ENCODE assay signal across 24 cellular contexts in the genomic region with DNA sequence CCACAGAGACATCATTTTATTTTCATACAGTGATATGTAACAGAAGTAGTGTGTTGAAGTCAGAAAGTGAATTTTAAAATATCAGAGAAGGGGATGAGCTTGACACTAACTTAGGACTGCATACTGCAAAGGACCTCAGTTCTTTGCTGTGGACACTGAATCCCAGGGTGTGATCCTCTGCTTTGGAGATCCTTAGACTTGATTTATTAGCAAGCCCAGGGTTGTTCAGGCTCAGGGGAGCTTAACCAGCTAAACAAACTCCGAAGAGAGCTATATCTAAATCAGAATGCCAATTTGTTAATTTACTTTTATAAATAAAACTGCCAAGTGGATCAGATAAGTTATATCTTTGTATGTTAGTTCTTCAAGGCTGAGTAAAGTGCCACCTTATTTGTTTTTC. TPM values are rescaled to one million over a fixed set of nuclear protein-coding genes. Genes with fewer than 3 reads are reported as not detected.
DNase-seq lines count a peak whose midpoint lies in the region; ATAC-seq and TF ChIP-seq lines count a peak whose summit lies in the region.
"Had no signal": no experiment of that assay in that cellular context is flagged by ENCODE, and none has a peak within 500 bp of the region (broad histone marks: within the 10 kb centered on the region; RNA-seq: fewer than 3 reads in every experiment).

No MANE protein-coding gene starts in this region.

- no peak overlapping the region for H3K4me3 ChIP-seq in LNCaP clone FGC (ENCODE audit: low read depth, low read length)
- H3K4me3 ChIP-seq: BLaER1, GM12878 had no signal

- H3K4me1 Mint-ChIP-seq in chondrocyte (ENCODE audit: low read depth), result no peaks in the 10 kb centered on the region
- H3K4me1 Mint-ChIP-seq: CD14-positive monocyte; CD4-positive, alpha-beta memory T cell; CD4-positive, CD25-positive, alpha-beta regulatory T cell; CD8-positive, alpha-beta memory T cell had no signal

- H3K9me3 Mint-ChIP-seq in chondrocyte (ENCODE audit: low read depth), result no peaks in the 10 kb centered on the region

- no peak overlapping the region for H3K4me3 Mint-ChIP-seq in chondrocyte (ENCODE audit: unreplicated experiment)
- H3K4me3 Mint-ChIP-seq: CD14-positive monocyte; CD4-positive, alpha-beta memory T cell; CD4-positive, CD25-positive, alpha-beta regulatory T cell; CD8-positive, alpha-beta memory T cell had no signal

- H3K36me3 Mint-ChIP-seq in chondrocyte (ENCODE audit: low read depth), result no peaks in the 10 kb centered on the region
- H3K36me3 Mint-ChIP-seq: CD14-positive monocyte; CD4-positive, alpha-beta memory T cell; CD4-positive, CD25-positive, alpha-beta regulatory T cell; CD8-positive, alpha-beta memory T cell had no signal

- TF ChIP-seq CTCF in LNCaP clone FGC (IDR thresholded peaks at IDR 0.05; ENCODE audit: control insufficient read depth, extremely low read depth, insufficient read depth) (no peak), chondrocyte (IDR thresholded peaks at IDR 0.05) (no peak)

- peak overlapping the region; percentile 4 for H3K27ac Mint-ChIP-seq in chondrocyte (ENCODE audit: unreplicated experiment)
- H3K27ac Mint-ChIP-seq: CD14-positive monocyte; CD4-positive, alpha-beta memory T cell; CD4-positive, CD25-positive, alpha-beta regulatory T cell; CD8-positive, alpha-beta memory T cell had no signal

- ATAC-seq in sciatic nerve, result no peak
- ATAC-seq in HG02588 (IDR thresholded peaks at IDR 0.05; ENCODE audit: unreplicated experiment), result no peak
- ATAC-seq: GM12878 had no signal

- intact Hi-C loops in sciatic nerve (cut with DNase I), result no loop called here

- peaks cover 27% of the 10 kb centered on the region for H3K27me3 Mint-ChIP-seq in chondrocyte (ENCODE audit: low read depth)

- DNase-seq in LNCaP clone FGC (ENCODE audit: low read depth), result peak; percentile 46
- no peak for DNase-seq in chondrocyte (ENCODE audit: low spot score)
- peak; percentile 62 for DNase-seq in left kidney (ENCODE audit: low read depth, low spot score)
- no peak for DNase-seq in sciatic nerve (ENCODE audit: low spot score)
- no peak for DNase-seq in middle frontal gyrus (ENCODE audit: extremely low spot score, low spot score)
- DNase-seq: 8988T; ACHN; BE2C; C1 segment of cervical spinal cord; CD4-positive, alpha-beta memory T cell; CD4-positive, CD25-positive, alpha-beta regulatory T cell; CD8-positive, alpha-beta memory T cell; COR-L47; DMS 273 treated with DMSO at 0.1 percent for 48 hours; DMS153; DMS53; DMS79; DND-41; EL; GDM1 had no signal

RNA-seq across cellular contexts. Expression of gene MARK1, which starts 35.3 kb away (rescaled TPM):
- total RNA-seq in chondrocyte (3.0 to 4.1 TPM (median 3.8 TPM) in 3 replicates), sciatic nerve (9.8 TPM)
- total RNA-seq: CD4-positive, CD25-positive, alpha-beta regulatory T cell had no signal

Comparison
In these comparisons a context has a peak if more than half of its experiments do, and no peak if none do; other contexts are left out.
1. DNase-seq: peak in LNCaP clone FGC (single experiment) and left kidney (single experiment); none in chondrocyte (single experiment), sciatic nerve (single experiment) and middle frontal gyrus (single experiment).